Comparison of ENCODE assay signal across 29 cellular contexts in the genomic region with DNA sequence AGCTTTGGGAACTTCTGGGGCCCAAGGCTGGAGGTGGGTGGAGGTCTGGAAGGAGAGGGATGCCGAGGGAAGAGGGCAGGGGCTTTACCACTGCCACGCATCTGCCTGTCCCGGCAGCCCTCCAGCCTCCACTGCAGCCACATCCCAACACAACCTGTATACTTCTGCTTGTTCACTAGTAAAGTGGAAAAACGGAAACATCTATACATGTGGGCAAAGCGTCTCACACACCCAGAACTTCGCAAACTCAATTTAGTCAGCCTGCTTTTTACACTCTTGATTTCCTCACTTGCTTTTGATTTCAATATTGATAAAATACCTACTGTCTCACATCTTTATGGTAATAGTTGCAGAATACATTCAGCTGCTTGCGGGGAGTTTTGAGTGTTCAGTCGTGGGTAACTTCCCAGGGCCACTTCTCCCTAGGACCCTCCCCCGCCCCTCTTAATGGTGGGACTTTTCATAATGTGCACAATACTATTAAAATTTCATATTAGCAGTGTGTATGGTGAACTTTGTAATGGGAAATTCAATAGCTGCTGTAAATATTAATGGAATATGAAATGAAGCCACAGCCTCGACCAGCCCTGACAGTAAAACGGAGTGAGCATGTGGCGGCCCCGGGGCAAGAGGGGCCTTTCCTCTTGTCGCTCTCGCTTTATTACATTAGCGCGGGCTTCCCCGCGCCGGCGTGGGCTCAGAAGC.
A peak's percentile ranks its signal among the peaks of the same experiment; 100 is the strongest.
DNase-seq lines count a peak whose midpoint lies in the region; TF ChIP-seq lines count a peak whose summit lies in the region.
"Had no signal": no experiment of that assay in that cellular context is flagged by ENCODE, and none has a peak within 500 bp of the region (broad histone marks: within the 10 kb centered on the region; RNA-seq: fewer than 3 reads in every experiment).

No MANE protein-coding gene starts in this region.

- H3K9me3 ChIP-seq in esophagus muscularis mucosa (no peaks in the 10 kb centered on the region), neuronal stem cell (replicated peaks in 1 of 2; ENCODE audit: control insufficient read depth in 2 of 2, insufficient read depth in 1 of 2, low read depth in 1 of 2, low read length in 2 of 2) (no peaks in the 10 kb centered on the region), left ventricle myocardium inferior (replicated peaks) (no peaks in the 10 kb centered on the region)
- H3K9me3 ChIP-seq: breast epithelium, lower lobe of right lung had no signal

- H3K4me3 ChIP-seq in esophagus muscularis mucosa: peak overlapping the region; percentile 40 to 58 (median 42)
- H3K4me3 ChIP-seq in neuronal stem cell (ENCODE audit: low read length in 2 of 2): no peak overlapping the region
- no peak overlapping the region for H3K4me3 ChIP-seq in left ventricle myocardium inferior

- H3K27me3 Mint-ChIP-seq in activated CD4-positive, alpha-beta T cell treated with anti-CD3 and anti-CD28 coated beads, Interleukin-2, amount 10 ng/mL, durations not matched to agents 24 days and 14 days: peaks cover 84% of the 10 kb centered on the region

- peak overlapping the region; percentile 40 for H3K18ac ChIP-seq in neuronal stem cell (ENCODE audit: low read length)

- H2BK12ac ChIP-seq in neuronal stem cell (ENCODE audit: low read length): no peak overlapping the region

- 56% methylated on average over 17 of the region's 21 CpGs for WGBS in esophagus muscularis mucosa
- no CpG with 5 or more reads among the region's 21 CpGs for WGBS in neuronal stem cell (ENCODE audit: extremely low coverage in 2 of 2, insufficient read length in 2 of 2, insufficient replicate concordance in 1 of 2), 2 donors

- TF ChIP-seq CTCF in esophagus muscularis mucosa (IDR thresholded peaks at IDR 0.05) (no peak), left ventricle myocardium inferior (IDR thresholded peaks at IDR 0.05; ENCODE audit: borderline replicate concordance) (no peak)

- H2BK120ac ChIP-seq in neuronal stem cell (ENCODE audit: low read depth, low read length): no peak overlapping the region

- H3K4me3 Mint-ChIP-seq in activated CD4-positive, alpha-beta T cell treated with anti-CD3 and anti-CD28 coated beads, Interleukin-2, amount 10 ng/mL, durations not matched to agents 24 days and 14 days: no peak overlapping the region
- H3K4me3 Mint-ChIP-seq: activated CD4-positive, alpha-beta memory T cell treated with anti-CD3 and anti-CD28 coated beads, Interleukin-2, amount 10 ng/mL, durations not matched to agents 7 days and 5 days; CD8-positive, alpha-beta T cell; stimulated activated effector memory CD8-positive, alpha-beta T cell treated with anti-CD3 and anti-CD28 coated beads, Interleukin-12 subunit alpha, Interleukin-12 subunit beta, amount 100 ng/mL, for 72 hours had no signal

- no peaks in the 10 kb centered on the region for H3K36me3 Mint-ChIP-seq in activated CD4-positive, alpha-beta T cell treated with anti-CD3 and anti-CD28 coated beads, Interleukin-2, amount 10 ng/mL, durations not matched to agents 24 days and 14 days (ENCODE audit: low read depth)
- H3K36me3 Mint-ChIP-seq: CD8-positive, alpha-beta T cell; stimulated activated effector memory CD8-positive, alpha-beta T cell treated with anti-CD3 and anti-CD28 coated beads, Interleukin-12 subunit alpha, Interleukin-12 subunit beta, amount 100 ng/mL, for 72 hours had no signal

- peak overlapping the region; percentile 82 for H2AFZ ChIP-seq in neuronal stem cell (ENCODE audit: low read length)

- no peak overlapping the region for H2BK5ac ChIP-seq in neuronal stem cell (ENCODE audit: low read length)

- intact Hi-C loops in activated CD4-positive, alpha-beta T cell treated with anti-CD3 and anti-CD28 coated beads, Interleukin-2, amount 10 ng/mL, durations not matched to agents 24 days and 14 days (cut with micrococcal nuclease): loop anchor here (2.0 kb wide), 1 partner anchor 75 kb away; no protein-coding TSS in a partner anchor
- intact Hi-C loops in esophagus muscularis mucosa (cut with DNase I): no loop called here
- intact Hi-C loops in left ventricle myocardium inferior (cut with micrococcal nuclease): no loop called here

- H3K4ac ChIP-seq in neuronal stem cell (ENCODE audit: low read length): no peak overlapping the region

- no peak overlapping the region for H2BK15ac ChIP-seq in neuronal stem cell (ENCODE audit: low read length)

- H3K4me1 Mint-ChIP-seq in activated CD4-positive, alpha-beta T cell treated with anti-CD3 and anti-CD28 coated beads, Interleukin-2, amount 10 ng/mL, durations not matched to agents 24 days and 14 days: peaks cover 5% of the 10 kb centered on the region
- H3K4me1 Mint-ChIP-seq: stimulated activated effector memory CD8-positive, alpha-beta T cell treated with anti-CD3 and anti-CD28 coated beads, Interleukin-12 subunit alpha, Interleukin-12 subunit beta, amount 100 ng/mL, for 72 hours had no signal

- no peak for TF ChIP-seq EP300 in esophagus muscularis mucosa (IDR thresholded peaks at IDR 0.05)

- no peaks in the 10 kb centered on the region for H3K9me3 Mint-ChIP-seq in activated CD4-positive, alpha-beta T cell treated with anti-CD3 and anti-CD28 coated beads, Interleukin-2, amount 10 ng/mL, durations not matched to agents 24 days and 14 days
- H3K9me3 Mint-ChIP-seq: activated CD4-positive, alpha-beta memory T cell treated with anti-CD3 and anti-CD28 coated beads, Interleukin-2, amount 10 ng/mL, durations not matched to agents 7 days and 5 days; CD8-positive, alpha-beta T cell; stimulated activated effector memory CD8-positive, alpha-beta T cell treated with anti-CD3 and anti-CD28 coated beads, Interleukin-12 subunit alpha, Interleukin-12 subunit beta, amount 100 ng/mL, for 72 hours had no signal

- peak overlapping the region; percentile 71 for H2AK5ac ChIP-seq in neuronal stem cell (ENCODE audit: low read depth, low read length)

- no peaks in the 10 kb centered on the region for H3K36me3 ChIP-seq in esophagus muscularis mucosa
- no peaks in the 10 kb centered on the region for H3K36me3 ChIP-seq in neuronal stem cell (replicated peaks in 1 of 2; ENCODE audit: control insufficient read depth in 2 of 2, insufficient read depth in 2 of 2, low read length in 2 of 2)
- no peaks in the 10 kb centered on the region for H3K36me3 ChIP-seq in left ventricle myocardium inferior
- H3K36me3 ChIP-seq: breast epithelium, lower lobe of right lung had no signal

- H4K8ac ChIP-seq in neuronal stem cell (ENCODE audit: low read depth, low read length): no peak overlapping the region

- H3K27me3 ChIP-seq in esophagus muscularis mucosa (peaks cover 6 to 97% (median 51%) of the 10 kb centered on the region in 4 donors), neuronal stem cell (ENCODE audit: control insufficient read depth in 3 of 3, insufficient read depth in 3 of 3, low read depth in 1 of 3, low read length in 3 of 3) (peaks cover 26 to 100% (median 66%) of the 10 kb centered on the region in 3 experiments), left ventricle myocardium inferior (ENCODE audit: low read depth) (peaks cover 100% of the 10 kb centered on the region)

- DNase-seq in activated CD4-positive, alpha-beta T cell treated with anti-CD3 and anti-CD28 coated beads, Interleukin-2, amount 10 ng/mL, durations not matched to agents 24 days and 14 days: no peak
- no peak for DNase-seq in activated CD4-positive, alpha-beta T cell treated with anti-CD3 and anti-CD28 coated beads for 1 hour
- DNase-seq in esophagus muscularis mucosa (ENCODE audit: extremely low spot score): no peak
- no peak for DNase-seq in neuronal stem cell (ENCODE audit: low spot score)
- DNase-seq in T-helper 2 cell: no peak
- DNase-seq in activated CD4-positive, alpha-beta T cell treated with anti-CD3 and anti-CD28 coated beads, Interleukin-2, amount 50 U/mL, for 4 hours: no peak
- no peak for DNase-seq in AG08395 (ENCODE audit: low spot score)
- no peak for DNase-seq in left ventricle myocardium inferior
- DNase-seq: 8988T; activated CD4-positive, alpha-beta memory T cell treated with anti-CD3 and anti-CD28 coated beads, Interleukin-2, amount 10 ng/mL, durations not matched to agents 7 days and 5 days; activated CD4-positive, CD25-positive, alpha-beta regulatory T cell; activated gamma-delta T cell treated with Interleukin-2 at 50 U/mL for 16 hours; CD8-positive, alpha-beta T cell; DMS153; effector CD4-positive, alpha-beta T cell; GDM1; GOT3; lower lobe of right lung; MV-4-11; NCI-H146; NK-92 treated with Interleukin-12 subunit alpha and Interleukin-12 subunit beta, amount 100 ng/mL, for 24 hours; nucleus accumbens; SHP77; small intestine; stimulated activated CD4-positive, alpha-beta T cell treated with anti-CD3 and anti-CD28 coated beads, Interleukin-2, amount 100 ng/mL, for 48 hours; SW 1271 had no signal

- no peak overlapping the region for H3K23ac ChIP-seq in neuronal stem cell (ENCODE audit: low read depth, low read length, poor library complexity)

- no peaks in the 10 kb centered on the region for H3K79me1 ChIP-seq in neuronal stem cell (ENCODE audit: low read depth, low read length)

- H3K27ac ChIP-seq in esophagus muscularis mucosa (replicated peaks in 1 of 4) (no peak overlapping the region), neuronal stem cell (replicated peaks; ENCODE audit: low read length) (no peak overlapping the region), left ventricle myocardium inferior (replicated peaks) (no peak overlapping the region)
- H3K27ac ChIP-seq: breast epithelium, KMS-11, lower lobe of right lung had no signal

- peak overlapping the region; percentile 29 for H3K27ac Mint-ChIP-seq in activated CD4-positive, alpha-beta T cell treated with anti-CD3 and anti-CD28 coated beads, Interleukin-2, amount 10 ng/mL, durations not matched to agents 24 days and 14 days
- H3K27ac Mint-ChIP-seq: activated CD4-positive, alpha-beta memory T cell treated with anti-CD3 and anti-CD28 coated beads, Interleukin-2, amount 10 ng/mL, durations not matched to agents 7 days and 5 days; CD8-positive, alpha-beta T cell; stimulated activated effector memory CD8-positive, alpha-beta T cell treated with anti-CD3 and anti-CD28 coated beads, Interleukin-12 subunit alpha, Interleukin-12 subunit beta, amount 100 ng/mL, for 72 hours had no signal

- TF ChIP-seq POLR2A in esophagus muscularis mucosa (IDR thresholded peaks at IDR 0.05; ENCODE audit: low read depth): no peak

- no peak overlapping the region for H3K14ac ChIP-seq in neuronal stem cell (ENCODE audit: low read length)

- H3K4me1 ChIP-seq in esophagus muscularis mucosa (peaks cover 14 to 20% (median 18%) of the 10 kb centered on the region in 4 donors), neuronal stem cell (ENCODE audit: control insufficient read depth in 2 of 2, insufficient read depth in 1 of 2, low read depth in 1 of 2, low read length in 2 of 2) (peaks cover 3 to 11% of the 10 kb centered on the region in 2 donors), left ventricle myocardium inferior (peaks cover 17% of the 10 kb centered on the region)

- no peak overlapping the region for H3K9ac ChIP-seq in neuronal stem cell (ENCODE audit: low read depth, low read length, poor library complexity)
- H3K9ac ChIP-seq: KMS-11 had no signal

- H4K91ac ChIP-seq in neuronal stem cell (ENCODE audit: low read depth, low read length, poor library complexity): no peak overlapping the region

- H3K4me2 ChIP-seq in neuronal stem cell (ENCODE audit: insufficient read depth, low read length, poor library complexity, severe bottlenecking): peak overlapping the region; percentile 50
- H3K4me2 ChIP-seq: KMS-11 had no signal

Comparison
In these comparisons a context has a peak if more than half of its experiments do, and no peak if none do; other contexts are left out.
1. H3K4me3 ChIP-seq: peak in esophagus muscularis mucosa (4 of 4); none in neuronal stem cell (0 of 2) and left ventricle myocardium inferior (single experiment).